In genomic region chr9:125843646-125844045, GRCh38 we compare ENCODE assay signal across 3 cellular contexts.
TF ChIP-seq lines count a peak whose summit lies in the region.

No MANE protein-coding gene starts in this region.

TF ChIP-seq in HEK293T, 16 proteins besides CTCF, POLR2A, EP300 and RAD21 (continued from another document):
- TF ChIP-seq TARDBP (IDR thresholded peaks at IDR 0.05) (no peak), NFRKB (IDR thresholded peaks at IDR 0.05) (no peak), PKNOX1 (IDR thresholded peaks at IDR 0.05) (peak; percentile 64), ZNF384 (IDR thresholded peaks at IDR 0.05) (no peak)
TF ChIP-seq in HEK293T: peak in this region for 2.

TF ChIP-seq in H1, 55 proteins besides CTCF, POLR2A, EP300 and RAD21 (continued from another document):
- TF ChIP-seq POU5F1 (IDR thresholded peaks at IDR 0.05; ENCODE audit: low read depth, low read length), result no peak
- TF ChIP-seq TBP (IDR thresholded peaks at IDR 0.05; ENCODE audit: low read depth, low read length), result no peak
- no peak for TF ChIP-seq ATF3 (IDR thresholded peaks at IDR 0.05; ENCODE audit: insufficient read depth, low read depth, low read length)
- TF ChIP-seq MAX (IDR thresholded peaks at IDR 0.05), result no peak
- no peak for TF ChIP-seq RFX5 (IDR thresholded peaks at IDR 0.05; ENCODE audit: borderline replicate concordance, low read depth, low read length)
- TF ChIP-seq SUZ12 (IDR thresholded peaks at IDR 0.05; ENCODE audit: low read length), result no peak
- TF ChIP-seq SAP30 (IDR thresholded peaks at IDR 0.05; ENCODE audit: insufficient read depth, insufficient replicate concordance, low read length), result no peak
- no peak for TF ChIP-seq HDAC2 (IDR thresholded peaks at IDR 0.05; ENCODE audit: borderline replicate concordance in 1 of 2, low read depth in 2 of 2, low read length in 2 of 2)
- no peak for TF ChIP-seq SIRT6 (IDR thresholded peaks at IDR 0.05; ENCODE audit: low read length)
- no peak for TF ChIP-seq ASH2L (IDR thresholded peaks at IDR 0.05; ENCODE audit: low read length)
- no peak for TF ChIP-seq GABPA (IDR thresholded peaks at IDR 0.05; ENCODE audit: borderline replicate concordance, insufficient read depth, low read length)
- no peak for TF ChIP-seq EZH2 (IDR thresholded peaks at IDR 0.05; ENCODE audit: low read depth, low read length, severe bottlenecking)
- no peak for TF ChIP-seq SIN3A (conservative IDR thresholded peaks at IDR 0.05 in 1 of 2, IDR thresholded peaks at IDR 0.05 in 1 of 2; ENCODE audit: low read depth in 1 of 2, low read length in 2 of 2)
- TF ChIP-seq SP2 (IDR thresholded peaks at IDR 0.05; ENCODE audit: low read length), result no peak
- no peak for TF ChIP-seq CEBPB (IDR thresholded peaks at IDR 0.05; ENCODE audit: low read depth, low read length)
- no peak for TF ChIP-seq NRF1 (IDR thresholded peaks at IDR 0.05; ENCODE audit: low read depth, low read length)

TF ChIP-seq in neural cell, 6 proteins besides CTCF, POLR2A, EP300 and RAD21:
- TF ChIP-seq REST (IDR thresholded peaks at IDR 0.05; ENCODE audit: borderline replicate concordance) (no peak), POLR2AphosphoS5 (IDR thresholded peaks at IDR 0.05) (peak; percentile 90)
